13 cellular contexts compared by ENCODE assay signal in the genomic region with DNA sequence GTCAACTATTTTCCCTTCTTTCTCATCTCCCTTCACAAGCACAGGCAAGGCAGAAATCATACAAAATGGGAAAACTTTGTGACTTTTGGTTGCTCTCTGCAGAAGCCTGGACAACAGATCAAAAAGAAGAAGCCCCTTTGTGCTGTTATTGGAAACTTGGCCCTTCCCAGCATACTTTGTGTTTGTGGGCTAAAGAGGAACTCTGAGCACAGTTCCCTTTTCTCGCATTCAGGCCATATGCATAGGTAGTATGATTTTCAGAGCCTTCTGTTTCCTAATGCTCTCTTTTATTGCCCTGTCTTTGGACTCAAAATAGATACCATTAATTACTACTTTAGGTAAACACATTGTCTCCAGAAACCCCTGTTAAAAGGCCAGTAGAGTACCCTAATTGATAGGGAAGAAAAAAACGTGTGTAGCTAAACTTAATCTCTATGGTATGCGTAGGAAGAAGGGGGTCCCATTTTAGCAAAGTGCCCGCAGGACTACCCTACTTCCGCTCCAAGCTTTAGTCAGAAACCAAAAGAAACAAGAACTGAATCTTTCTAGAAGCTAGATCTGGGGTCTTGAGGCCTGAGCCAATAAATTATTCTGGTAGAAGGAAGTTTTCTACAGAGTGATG. TPM values are rescaled to one million over a fixed set of nuclear protein-coding genes. Genes with fewer than 3 reads are reported as not detected.
DNase-seq lines count a peak whose midpoint lies in the region; ATAC-seq and TF ChIP-seq lines count a peak whose summit lies in the region.
"Had no signal": no experiment of that assay in that cellular context is flagged by ENCODE, and none has a peak within 500 bp of the region (broad histone marks: within the 10 kb centered on the region; RNA-seq: fewer than 3 reads in every experiment).

No MANE protein-coding gene starts in this region.

- no peak overlapping the region for H3K4me3 Mint-ChIP-seq in activated CD4-positive, alpha-beta T cell treated with anti-CD3 and anti-CD28 coated beads for 36 hours
- H3K4me3 Mint-ChIP-seq: activated T-cell treated with anti-CD3 and anti-CD28 coated beads, Interleukin-2, amount 50 U/mL, for 24 hours had no signal

- ATAC-seq in GM18511 (IDR thresholded peaks at IDR 0.05; ENCODE audit: unreplicated experiment), result peak; percentile 26
- ATAC-seq in HG02870 (IDR thresholded peaks at IDR 0.05; ENCODE audit: unreplicated experiment), result peak; percentile 18
- ATAC-seq in mucosa of descending colon, result peak; percentile 33
- ATAC-seq in activated CD4-positive, alpha-beta T cell treated with anti-CD3 and anti-CD28 coated beads for 36 hours, result no peak
- no peak for ATAC-seq in HG03442 (IDR thresholded peaks at IDR 0.05; ENCODE audit: unreplicated experiment)

- H3K4me3 ChIP-seq in mucosa of descending colon, result no peak overlapping the region
- H3K4me3 ChIP-seq: suprapubic skin had no signal

- peaks cover 57% of the 10 kb centered on the region for H3K4me1 Mint-ChIP-seq in activated CD4-positive, alpha-beta T cell treated with anti-CD3 and anti-CD28 coated beads for 36 hours

- intact Hi-C loops in mucosa of descending colon (cut with DNase I, micrococcal nuclease), result no loop called here
- intact Hi-C loops in activated CD4-positive, alpha-beta T cell treated with anti-CD3 and anti-CD28 coated beads for 36 hours (cut with DNase I, micrococcal nuclease), result loop anchor here in 1 of 2 experiments (10.0 kb wide), 1 partner anchor 711 kb away; no protein-coding TSS in a partner anchor

- CTCF ChIA-PET in activated CD4-positive, alpha-beta T cell treated with anti-CD3 and anti-CD28 coated beads for 36 hours (lab: Charles Lee), result no interaction called here

- TF ChIP-seq CTCF in mucosa of descending colon (IDR thresholded peaks at IDR 0.05), result no peak

- peak; percentile 95 for DNase-seq in SIG-M5 treated with dmso at 0.1 percent for 504 hours (lab: John Stamatoyannopoulos, UW; ENCODE audit: unreplicated experiment)
- DNase-seq in mucosa of descending colon, result no peak
- DNase-seq in NCI-H524 treated with DMSO at 0.1 percent for 48 hours (lab: John Stamatoyannopoulos, UW), result no peak
- DNase-seq in ACHN, result no peak
- no peak for DNase-seq in activated CD4-positive, alpha-beta T cell treated with anti-CD3 and anti-CD28 coated beads for 36 hours
- DNase-seq: activated T-cell treated with anti-CD3 and anti-CD28 coated beads, Interleukin-2, amount 50 U/mL, for 24 hours; DMS79 treated with DMSO at 0.1 percent for 48 hours; SHP77 treated with DMSO at 0.1 percent for 48 hours had no signal

- H3K4me1 ChIP-seq in mucosa of descending colon (ENCODE audit: low read depth), result no peaks in the 10 kb centered on the region
- H3K4me1 ChIP-seq: suprapubic skin had no signal

- no peaks in the 10 kb centered on the region for H3K36me3 ChIP-seq in mucosa of descending colon (ENCODE audit: low read depth)
- H3K36me3 ChIP-seq: suprapubic skin had no signal

- no peaks in the 10 kb centered on the region for H3K9me3 ChIP-seq in mucosa of descending colon
- H3K9me3 ChIP-seq: suprapubic skin had no signal

- no peaks in the 10 kb centered on the region for H3K36me3 Mint-ChIP-seq in activated CD4-positive, alpha-beta T cell treated with anti-CD3 and anti-CD28 coated beads for 36 hours (ENCODE audit: low read depth)

- POLR2A ChIA-PET in activated CD4-positive, alpha-beta T cell treated with anti-CD3 and anti-CD28 coated beads for 36 hours (lab: Charles Lee), result no interaction called here

- H3K27ac Mint-ChIP-seq in activated CD4-positive, alpha-beta T cell treated with anti-CD3 and anti-CD28 coated beads for 36 hours, result no peak overlapping the region
- H3K27ac Mint-ChIP-seq: activated T-cell treated with anti-CD3 and anti-CD28 coated beads, Interleukin-2, amount 50 U/mL, for 24 hours had no signal

- no peaks in the 10 kb centered on the region for H3K9me3 Mint-ChIP-seq in activated CD4-positive, alpha-beta T cell treated with anti-CD3 and anti-CD28 coated beads for 36 hours (ENCODE audit: low read depth)
- H3K9me3 Mint-ChIP-seq: activated T-cell treated with anti-CD3 and anti-CD28 coated beads, Interleukin-2, amount 50 U/mL, for 24 hours had no signal

- in situ Hi-C loops in ACHN (cut with HindIII; ENCODE audit: low pct_ligation_motif_present, low pct_unique_long_range_greater_than_20kb, low sequenced_read_pairs), result no loop called here

- no peaks in the 10 kb centered on the region for H3K27me3 Mint-ChIP-seq in activated CD4-positive, alpha-beta T cell treated with anti-CD3 and anti-CD28 coated beads for 36 hours
- H3K27me3 Mint-ChIP-seq: activated T-cell treated with anti-CD3 and anti-CD28 coated beads, Interleukin-2, amount 50 U/mL, for 24 hours had no signal

RNA-seq across cellular contexts. Expression of gene VSIG4, which starts 26.6 kb away (rescaled TPM):
- 10 to 100 TPM in 2 of 3 donors, 1 to 10 TPM in 1; 7.3 to 80.5 (median 79.9) TPM for total RNA-seq in mucosa of descending colon
- total RNA-seq in activated CD4-positive, alpha-beta T cell treated with anti-CD3 and anti-CD28 coated beads for 36 hours, result under 1 TPM in 1 of 2 experiments, not detected in 1; 0.09 TPM
- total RNA-seq: MCF 10A had no signal

Comparison
In these comparisons a context has a peak if more than half of its experiments do, and no peak if none do; other contexts are left out.
1. ATAC-seq: peak in GM18511 (single experiment), HG02870 (single experiment) and mucosa of descending colon (single experiment); none in activated CD4-positive, alpha-beta T cell treated with anti-CD3 and anti-CD28 coated beads for 36 hours (single experiment) and HG03442 (single experiment).
2. RNA of gene VSIG4, which starts 26.6 kb away (total RNA-seq): 7.3 to 80.5 TPM in mucosa of descending colon; 0.09 TPM in activated CD4-positive, alpha-beta T cell treated with anti-CD3 and anti-CD28 coated beads for 36 hours; every median in the first group is over 4 times any median in the second.